20 cellular contexts compared by ENCODE assay signal in genomic region chr5:143680672-143681259, GRCh38.
DNase-seq lines count a peak whose midpoint lies in the region; ATAC-seq, FAIRE-seq and TF ChIP-seq lines count a peak whose summit lies in the region.
"Had no signal": no experiment of that assay in that cellular context is flagged by ENCODE, and none has a peak within 500 bp of the region (broad histone marks: within the 10 kb centered on the region; RNA-seq: fewer than 3 reads in every experiment).

No MANE protein-coding gene starts in this region.

- 0 out of 2 replicates have a peak overlapping the region, but pooled peaks have one; percentile 34 for H3K4me2 ChIP-seq in HepG2 (ENCODE audit: low read depth, low read length)
- H3K4me2 ChIP-seq in GM23248 (ENCODE audit: unreplicated experiment), result no peak overlapping the region
- H3K4me2 ChIP-seq: KMS-11 had no signal

- H3K27me3 ChIP-seq in HepG2 (ENCODE audit: control insufficient read depth in 1 of 2, insufficient read depth in 2 of 2, low read length in 2 of 2) (peaks cover 0 to 7% of the 10 kb centered on the region in 2 experiments; a peak in 1 of 5 replicates), right lobe of liver (no peaks in the 10 kb centered on the region), GM23248 (replicated peaks; ENCODE audit: insufficient read depth) (no peaks in the 10 kb centered on the region)
- H3K27me3 ChIP-seq: MG63, SJSA1 had no signal

- H3F3A ChIP-seq in GM23248 (ENCODE audit: insufficient read depth), result 0 out of 2 replicates have a peak, but pooled peaks cover 4% of the 10 kb centered on the region

- H3K4me1 ChIP-seq in HepG2 (ENCODE audit: insufficient read depth, low read length), result peaks cover 47% of the 10 kb centered on the region
- H3K4me1 ChIP-seq in right lobe of liver, result no peaks in the 10 kb centered on the region
- peaks cover 23% of the 10 kb centered on the region for H3K4me1 ChIP-seq in GM23248 (ENCODE audit: insufficient read depth)

- no peak for TF ChIP-seq CTCF in HepG2 (CRISPR knock-in tag; IDR thresholded peaks at IDR 0.05)
- no peak for TF ChIP-seq CTCF in right lobe of liver (IDR thresholded peaks at IDR 0.05)
- TF ChIP-seq CTCF in fibroblast of villous mesenchyme (IDR thresholded peaks at IDR 0.05; ENCODE audit: insufficient read depth, low read depth, low read length), result no peak

- DNase-seq in HepG2 (ENCODE audit: low spot score), result peak; percentile 86
- no peak for DNase-seq in right lobe of liver
- peak; percentile 40 for DNase-seq in NCI-H748 treated with DMSO at 0.1 percent for 48 hours (lab: John Stamatoyannopoulos, UW)
- DNase-seq in fibroblast of villous mesenchyme (ENCODE audit: low read depth), result peak; percentile 30
- no peak for DNase-seq in RPMI8226
- no peak for DNase-seq in HuH-7.5 (ENCODE audit: low spot score)
- no peak for DNase-seq in GM23248
- DNase-seq: 8988T; CD4-positive, alpha-beta memory T cell; HFFc6; MG63; NCI-H1092; NCI-H187 treated with DMSO at 0.1 percent for 48 hours; NCI-H2171; NCI-H446; NCI-H69 had no signal

- no TSS peak for BruUV-seq in HepG2 (replicated peaks; lab: Mats Ljungman, UMichigan)

- in situ Hi-C loops in HepG2 (cut with HindIII; ENCODE audit: extremely low pct_ligation_motif_present, low pct_unique_long_range_greater_than_20kb) (no loop called here), GM23248 (cut with MboI) (no loop called here)

- H3K9me3 ChIP-seq in HepG2 (ENCODE audit: low read length), result no peaks in the 10 kb centered on the region
- no peaks in the 10 kb centered on the region for H3K9me3 ChIP-seq in right lobe of liver
- no peaks in the 10 kb centered on the region for H3K9me3 ChIP-seq in GM23248 (ENCODE audit: low read depth)
- H3K9me3 ChIP-seq: MG63, SJSA1 had no signal

- H3K9ac ChIP-seq in HepG2 (ENCODE audit: insufficient read depth, low read depth, low read length) (no peak overlapping the region), GM23248 (no peak overlapping the region)
- H3K9ac ChIP-seq: KMS-11 had no signal

- no peak for TF ChIP-seq POLR2A in HepG2 (IDR thresholded peaks at IDR 0.05; ENCODE audit: insufficient read depth in 1 of 2, low read depth in 2 of 2, low read length in 2 of 2)
- no peak for TF ChIP-seq POLR2A in right lobe of liver (IDR thresholded peaks at IDR 0.05)

- peak; percentile 46 for FAIRE-seq in HepG2 (lab: Jason Lieb, UNC)
- FAIRE-seq: GM12892 had no signal

- H4K20me1 ChIP-seq in HepG2 (ENCODE audit: insufficient read depth, low read length), result no peaks in the 10 kb centered on the region
- H4K20me1 ChIP-seq in GM23248 (ENCODE audit: insufficient read depth), result no peaks in the 10 kb centered on the region

- peak; percentile 78 for ATAC-seq in HepG2
- ATAC-seq in right lobe of liver, result no peak
- no peak for ATAC-seq in GM18861 (IDR thresholded peaks at IDR 0.05; ENCODE audit: unreplicated experiment)

- H3K27ac ChIP-seq in HepG2 (ENCODE audit: extremely low read length, insufficient read depth, low read length) (no peak overlapping the region), right lobe of liver (no peak overlapping the region), GM23248 (no peak overlapping the region)
- H3K27ac ChIP-seq: KMS-11, SJSA1 had no signal

- CTCF ChIA-PET in HepG2 (lab: Yijun Ruan, JAX; ENCODE audit: low intra/inter-chr PET ratio, low total read pairs), result no interaction called here

- H2AFZ ChIP-seq in HepG2 (ENCODE audit: low read length), result no peak overlapping the region
- H2AFZ ChIP-seq in GM23248, result no peak overlapping the region

- POLR2A ChIA-PET in HepG2 (lab: Yijun Ruan, JAX), result interaction anchor here (0.8 to 1.3 kb wide), 8 partner anchors 14 to 277 kb away, joined by 3 to 6 read pairs (median 3); partner anchors contain the start of gene NR3C1

- WGBS in HepG2 (ENCODE audit: low lambda C conversion rate), result 13% methylated on average over 4 of the region's 4 CpGs
- WGBS in right lobe of liver (ENCODE audit: insufficient coverage, low coverage, low lambda C conversion rate, missing lambda C conversion rate), result 80% methylated on average over 4 of the region's 4 CpGs
- 96 to 97% methylated on average over 4 of the region's 4 CpGs for WGBS in GM23248 (ENCODE audit: low coverage in 1 of 2, low lambda C conversion rate in 2 of 2, missing lambda C conversion rate in 2 of 2), 2 experiments

- H3K36me3 ChIP-seq in HepG2 (replicated peaks in 1 of 2; ENCODE audit: control insufficient read depth in 1 of 2, insufficient read depth in 2 of 2, low read length in 2 of 2), result no peaks in the 10 kb centered on the region
- H3K36me3 ChIP-seq in right lobe of liver, result no peaks in the 10 kb centered on the region
- no peaks in the 10 kb centered on the region for H3K36me3 ChIP-seq in GM23248 (ENCODE audit: low read depth)
- H3K36me3 ChIP-seq: MG63, SJSA1 had no signal

- H3K4me3 ChIP-seq in HepG2 (replicated peaks in 1 of 3; ENCODE audit: insufficient read depth in 1 of 3, low read depth in 2 of 3, low read length in 3 of 3) (no peak overlapping the region), right lobe of liver (no peak overlapping the region), fibroblast of villous mesenchyme (ENCODE audit: low read depth, low read length) (no peak overlapping the region), GM23248 (no peak overlapping the region)
- H3K4me3 ChIP-seq: MG63, SJSA1 had no signal

- TF ChIP-seq EP300 in HepG2 (IDR thresholded peaks at IDR 0.05; ENCODE audit: low read depth in 2 of 2, low read length in 2 of 2) (peak in 1 of 2 experiments; percentile 67; a peak in 1 of 4 replicates), HepG2 (CRISPR knock-in tag; IDR thresholded peaks at IDR 0.05; ENCODE audit: borderline replicate concordance) (no peak)

- H3K9me2 ChIP-seq in GM23248 (ENCODE audit: insufficient read depth), result no peaks in the 10 kb centered on the region

- no peak for TF ChIP-seq RAD21 in HepG2 (CRISPR knock-in tag; IDR thresholded peaks at IDR 0.05)

- intact Hi-C loops in HepG2 (cut with micrococcal nuclease; ENCODE audit: unreplicated experiment) (loop anchor here (10.0 kb wide), 2 partner anchors 86 to 756 kb away; no protein-coding TSS in a partner anchor), right lobe of liver (cut with DNase I) (loop anchor here in 1 of 2 donors (10.0 kb wide), 1 partner anchor 166 kb away; no protein-coding TSS in a partner anchor)

- no peaks in the 10 kb centered on the region for H3K79me2 ChIP-seq in HepG2 (ENCODE audit: insufficient read depth, low read length)
- no peaks in the 10 kb centered on the region for H3K79me2 ChIP-seq in GM23248 (ENCODE audit: insufficient read depth)

TF ChIP-seq in HepG2, 621 proteins besides CTCF, POLR2A, EP300 and RAD21 (continues in another document):
- TF ChIP-seq RBFOX2 (IDR thresholded peaks at IDR 0.05; ENCODE audit: low read depth, low read length), result no peak
- TF ChIP-seq FOXK1 (CRISPR knock-in tag; IDR thresholded peaks at IDR 0.05; ENCODE audit: borderline replicate concordance, low read depth), result peak; percentile 83
- TF ChIP-seq HIVEP1 (CRISPR knock-in tag; IDR thresholded peaks at IDR 0.05), result no peak
- TF ChIP-seq ZNF792 (CRISPR knock-in tag; IDR thresholded peaks at IDR 0.05), result no peak
- TF ChIP-seq ZBTB34 (CRISPR knock-in tag; IDR thresholded peaks at IDR 0.05), result no peak
- no peak for TF ChIP-seq RFX5 (IDR thresholded peaks at IDR 0.05; ENCODE audit: low read depth, low read length)
- TF ChIP-seq ZNF264 (CRISPR knock-in tag; IDR thresholded peaks at IDR 0.05), result no peak
- TF ChIP-seq ZBTB42 (CRISPR knock-in tag; IDR thresholded peaks at IDR 0.05), result no peak
- peak; percentile 91 for TF ChIP-seq ZNF609 (CRISPR knock-in tag; IDR thresholded peaks at IDR 0.05; ENCODE audit: borderline replicate concordance)
- TF ChIP-seq GATAD1 (CRISPR knock-in tag; IDR thresholded peaks at IDR 0.05), result no peak
- TF ChIP-seq GFI1 (CRISPR knock-in tag; IDR thresholded peaks at IDR 0.05; ENCODE audit: borderline replicate concordance), result peak; percentile 63; the same call in 1 of the 2 replicates

Comparison
In these comparisons a context has a peak if more than half of its experiments do, and no peak if none do; other contexts are left out.
1. DNase-seq: peak in HepG2 (single experiment), NCI-H748 treated with DMSO at 0.1 percent for 48 hours (single experiment) and fibroblast of villous mesenchyme (single experiment); none in right lobe of liver (0 of 3), RPMI8226 (single experiment), HuH-7.5 (single experiment) and GM23248 (single experiment).